In genomic region chr15:85414991-85415390, GRCh38 we compare ENCODE assay signal across 13 cellular contexts. TPM values are rescaled to one million over a fixed set of nuclear protein-coding genes. Genes with fewer than 3 reads are reported as not detected.
DNase-seq lines count a peak whose midpoint lies in the region; ATAC-seq, FAIRE-seq and TF ChIP-seq lines count a peak whose summit lies in the region.
"Had no signal": no experiment of that assay in that cellular context is flagged by ENCODE, and none has a peak within 500 bp of the region (broad histone marks: within the 10 kb centered on the region; RNA-seq: fewer than 3 reads in every experiment).

No MANE protein-coding gene starts in this region.

- H3F3A ChIP-seq in PC-9 (ENCODE audit: insufficient read depth, low read depth) = peaks cover 36% of the 10 kb centered on the region

- no peak for DNase-seq in activated T-cell treated with anti-CD3 and anti-CD28 coated beads, Interleukin-2, amount 50 U/mL, for 4 hours
- DNase-seq in activated T-cell treated with anti-CD3 and anti-CD28 coated beads, Interleukin-2, amount 50 U/mL, for 1 hour = no peak
- DNase-seq in PC-9 = no peak
- no peak for DNase-seq in epithelial cell of prostate (ENCODE audit: low read depth, low spot score)
- DNase-seq in stimulated activated effector memory CD8-positive, alpha-beta T cell treated with anti-CD3 and anti-CD28 coated beads, Interleukin-12 subunit alpha, Interleukin-12 subunit beta, amount 100 ng/mL, for 72 hours (ENCODE audit: low spot score in 2 of 2) = no peak
- no peak for DNase-seq in cerebellar cortex (ENCODE audit: low spot score)
- no peak for DNase-seq in HT-29 (ENCODE audit: low spot score)
- no peak for DNase-seq in HepG2 (ENCODE audit: low spot score)
- DNase-seq: activated CD4-positive, alpha-beta T cell treated with anti-CD3 and anti-CD28 coated beads, Interleukin-2, amount 10 ng/mL, durations not matched to agents 7 days and 5 days; NCI-H446 treated with DMSO at 0.1 percent for 48 hours; nucleus accumbens; stimulated activated CD4-positive, alpha-beta T cell treated with anti-CD3 and anti-CD28 coated beads, Interleukin-12 subunit alpha, Interleukin-12 subunit beta, amount 100 ng/mL, for 4 hours; transverse colon had no signal

- peaks cover 85% of the 10 kb centered on the region for H3K4me1 Mint-ChIP-seq in activated T-cell treated with anti-CD3 and anti-CD28 coated beads, Interleukin-2, amount 50 U/mL, for 4 hours (ENCODE audit: low read depth)
- peaks cover 60% of the 10 kb centered on the region for H3K4me1 Mint-ChIP-seq in stimulated activated effector memory CD8-positive, alpha-beta T cell treated with anti-CD3 and anti-CD28 coated beads, Interleukin-12 subunit alpha, Interleukin-12 subunit beta, amount 100 ng/mL, for 72 hours

- TF ChIP-seq CTCF in PC-9 (conservative IDR thresholded peaks at IDR 0.05) = no peak
- TF ChIP-seq CTCF in HepG2 (CRISPR knock-in tag; IDR thresholded peaks at IDR 0.05) = no peak

- peaks cover 51% of the 10 kb centered on the region for H3K4me1 ChIP-seq in PC-9 (replicated peaks; ENCODE audit: insufficient read depth)
- peaks cover 34% of the 10 kb centered on the region for H3K4me1 ChIP-seq in HepG2 (ENCODE audit: insufficient read depth, low read length)

- H2AFZ ChIP-seq in PC-9 (no peak overlapping the region), HepG2 (ENCODE audit: low read length) (no peak overlapping the region)

- CTCF ChIA-PET in PC-9 (lab: Charles Lee) (interaction anchor here (0.5 to 1.9 kb wide), 5 partner anchors 44 to 125 kb away, joined by 3 to 14 read pairs (median 6); no protein-coding TSS in a partner anchor), HepG2 (lab: Yijun Ruan, JAX; ENCODE audit: low intra/inter-chr PET ratio, low total read pairs) (interaction anchor here (1.1 kb wide), 1 partner anchor 119 kb away, joined by 4 read pairs; no protein-coding TSS in a partner anchor)

- BruUV-seq in PC-9 (replicated peaks; lab: Mats Ljungman, UMichigan) (no TSS peak), HepG2 (replicated peaks; lab: Mats Ljungman, UMichigan) (no TSS peak)

- H3K9ac ChIP-seq in HepG2 (ENCODE audit: insufficient read depth, low read depth, low read length) = no peak overlapping the region

- no peaks in the 10 kb centered on the region for H3K9me3 ChIP-seq in PC-9 (ENCODE audit: insufficient read depth, low read depth)
- H3K9me3 ChIP-seq in HepG2 (ENCODE audit: low read length) = no peaks in the 10 kb centered on the region
- H3K9me3 ChIP-seq: transverse colon had no signal

- no peaks in the 10 kb centered on the region for H3K36me3 ChIP-seq in PC-9 (ENCODE audit: low read depth)
- no peaks in the 10 kb centered on the region for H3K36me3 ChIP-seq in HepG2 (replicated peaks in 1 of 2; ENCODE audit: control insufficient read depth in 1 of 2, insufficient read depth in 2 of 2, low read length in 2 of 2)
- H3K36me3 ChIP-seq: transverse colon had no signal

- no peaks in the 10 kb centered on the region for H3K27me3 ChIP-seq in PC-9 (ENCODE audit: insufficient read depth, low read depth)
- no peaks in the 10 kb centered on the region; a peak in 1 of 5 replicates for H3K27me3 ChIP-seq in HepG2 (ENCODE audit: control insufficient read depth in 1 of 2, insufficient read depth in 2 of 2, low read length in 2 of 2)
- H3K27me3 ChIP-seq: transverse colon had no signal

- H3K4me3 Mint-ChIP-seq in activated T-cell treated with anti-CD3 and anti-CD28 coated beads, Interleukin-2, amount 50 U/mL, for 4 hours = peak overlapping the region; percentile 20
- peak overlapping the region; percentile 28 for H3K4me3 Mint-ChIP-seq in stimulated activated effector memory CD8-positive, alpha-beta T cell treated with anti-CD3 and anti-CD28 coated beads, Interleukin-12 subunit alpha, Interleukin-12 subunit beta, amount 100 ng/mL, for 72 hours
- H3K4me3 Mint-ChIP-seq: activated CD4-positive, alpha-beta T cell treated with anti-CD3 and anti-CD28 coated beads, Interleukin-2, amount 10 ng/mL, durations not matched to agents 7 days and 5 days had no signal

- no peak for TF ChIP-seq POLR2A in HepG2 (IDR thresholded peaks at IDR 0.05; ENCODE audit: insufficient read depth in 1 of 2, low read depth in 2 of 2, low read length in 2 of 2)

- peaks cover 11% of the 10 kb centered on the region for H3K36me3 Mint-ChIP-seq in activated T-cell treated with anti-CD3 and anti-CD28 coated beads, Interleukin-2, amount 50 U/mL, for 4 hours (ENCODE audit: insufficient read depth)
- no peaks in the 10 kb centered on the region for H3K36me3 Mint-ChIP-seq in stimulated activated effector memory CD8-positive, alpha-beta T cell treated with anti-CD3 and anti-CD28 coated beads, Interleukin-12 subunit alpha, Interleukin-12 subunit beta, amount 100 ng/mL, for 72 hours

- H3K9me2 ChIP-seq in PC-9 (ENCODE audit: insufficient read depth) = no peaks in the 10 kb centered on the region

- H3K4me3 ChIP-seq in PC-9 = no peak overlapping the region
- H3K4me3 ChIP-seq in HepG2 (replicated peaks in 1 of 3; ENCODE audit: insufficient read depth in 1 of 3, low read depth in 2 of 3, low read length in 3 of 3) = no peak overlapping the region
- H3K4me3 ChIP-seq: transverse colon had no signal

- no peaks in the 10 kb centered on the region for H4K20me1 ChIP-seq in PC-9 (ENCODE audit: insufficient read depth)
- no peaks in the 10 kb centered on the region for H4K20me1 ChIP-seq in HepG2 (ENCODE audit: insufficient read depth, low read length)

- intact Hi-C loops in PC-9 (cut with micrococcal nuclease; ENCODE audit: unreplicated experiment) = loop anchor here (1.0 kb wide), 1 partner anchor 119 kb away; no protein-coding TSS in a partner anchor
- intact Hi-C loops in HepG2 (cut with micrococcal nuclease; ENCODE audit: unreplicated experiment) = loop anchor here (10.0 kb wide), 1 partner anchor 80 kb away; no protein-coding TSS in a partner anchor

- in situ Hi-C loops in HepG2 (cut with HindIII; ENCODE audit: extremely low pct_ligation_motif_present, low pct_unique_long_range_greater_than_20kb) = no loop called here

- no peak for TF ChIP-seq RAD21 in HepG2 (CRISPR knock-in tag; IDR thresholded peaks at IDR 0.05)

- H3K27me3 Mint-ChIP-seq in activated T-cell treated with anti-CD3 and anti-CD28 coated beads, Interleukin-2, amount 50 U/mL, for 4 hours (ENCODE audit: low read depth) = no peaks in the 10 kb centered on the region
- H3K27me3 Mint-ChIP-seq: activated CD4-positive, alpha-beta T cell treated with anti-CD3 and anti-CD28 coated beads, Interleukin-2, amount 10 ng/mL, durations not matched to agents 7 days and 5 days had no signal

- no peak for FAIRE-seq in HepG2 (lab: Jason Lieb, UNC)

- H3K4me2 ChIP-seq in PC-9 (no peak overlapping the region), HepG2 (ENCODE audit: low read depth, low read length) (no peak overlapping the region)

- H3K27ac ChIP-seq in PC-9 = peak overlapping the region; percentile 98
- H3K27ac ChIP-seq in epithelial cell of prostate = peak overlapping the region; percentile 97
- H3K27ac ChIP-seq in HepG2 (ENCODE audit: extremely low read length, insufficient read depth, low read length) = no peak overlapping the region

- TF ChIP-seq EP300 in HepG2 (IDR thresholded peaks at IDR 0.05; ENCODE audit: low read depth in 2 of 2, low read length in 2 of 2) (no peak), HepG2 (CRISPR knock-in tag; IDR thresholded peaks at IDR 0.05; ENCODE audit: borderline replicate concordance) (no peak)

- peak overlapping the region; percentile 63 for H3K27ac Mint-ChIP-seq in stimulated activated effector memory CD8-positive, alpha-beta T cell treated with anti-CD3 and anti-CD28 coated beads, Interleukin-12 subunit alpha, Interleukin-12 subunit beta, amount 100 ng/mL, for 72 hours

- POLR2A ChIA-PET in PC-9 (lab: Charles Lee; ENCODE audit: unreplicated experiment) = interaction anchor here (0.5 to 0.6 kb wide), 3 partner anchors 122 to 778 kb away, joined by 4 to 7 read pairs (median 4); no protein-coding TSS in a partner anchor
- POLR2A ChIA-PET in HepG2 (lab: Yijun Ruan, JAX) = interaction anchor here (1.2 to 2.6 kb wide), 2 partner anchors 11 to 35 kb away, joined by 5 to 9 read pairs; partner anchors contain the start of gene AKAP13

- WGBS in HepG2 (ENCODE audit: low lambda C conversion rate) = 97% methylated on average over 10 of the region's 10 CpGs

- H3K79me2 ChIP-seq in PC-9 (ENCODE audit: low read depth) (peaks cover 91% of the 10 kb centered on the region), HepG2 (ENCODE audit: insufficient read depth, low read length) (peaks cover 67% of the 10 kb centered on the region)

- ATAC-seq in activated T-cell treated with anti-CD3 and anti-CD28 coated beads, Interleukin-2, amount 50 U/mL, for 4 hours = no peak
- ATAC-seq in stimulated activated effector memory CD8-positive, alpha-beta T cell treated with anti-CD3 and anti-CD28 coated beads, Interleukin-12 subunit alpha, Interleukin-12 subunit beta, amount 100 ng/mL, for 72 hours = no peak
- no peak for ATAC-seq in HepG2

- H3K9me3 Mint-ChIP-seq in activated T-cell treated with anti-CD3 and anti-CD28 coated beads, Interleukin-2, amount 50 U/mL, for 4 hours = no peaks in the 10 kb centered on the region
- no peaks in the 10 kb centered on the region for H3K9me3 Mint-ChIP-seq in stimulated activated effector memory CD8-positive, alpha-beta T cell treated with anti-CD3 and anti-CD28 coated beads, Interleukin-12 subunit alpha, Interleukin-12 subunit beta, amount 100 ng/mL, for 72 hours

RNA-seq across cellular contexts. Expression of gene AKAP13, which starts 34.6 kb away (rescaled TPM):
- total RNA-seq in activated T-cell treated with anti-CD3 and anti-CD28 coated beads, Interleukin-2, amount 50 U/mL, for 4 hours = 10 to 100 TPM; 67.4 to 78.8 (median 77.0) TPM
- total RNA-seq in PC-9 (2021) (78.3 and 82.5 TPM in 2 replicates), HepG2 (2016; rRNA removed; fragmentation: Illumina TruSeq; extraction: Trizol) (27.1 and 30.8 TPM in 2 replicates)
- 90.3 and 108 TPM in 2 replicates for total RNA-seq in HT-29 (2014; rRNA removed; shearing (Covaris generic))
- 7.8 TPM in 2 replicates for total RNA-seq in HepG2 (2016; cell fraction: cytosol; rRNA removed; fragmentation: Illumina TruSeq; extraction: Trizol; ENCODE audit: low read depth)
- total RNA-seq in HepG2 (2016; cell fraction: insoluble cytoplasmic fraction; rRNA removed; fragmentation: Illumina TruSeq; extraction: Trizol) = 23.2 and 26.6 TPM in 2 replicates
- 5.6 and 6.2 TPM in 2 replicates for total RNA-seq in HepG2 (2016; cell fraction: membrane; rRNA removed; fragmentation: Illumina TruSeq; extraction: Trizol)
- total RNA-seq in HepG2 (2016; cell fraction: nucleus; rRNA removed; fragmentation: Illumina TruSeq; extraction: Trizol) = 42.6 and 50.0 TPM in 2 replicates
- polyA plus RNA-seq in HepG2 (2011; rRNA removed) = 6.7 and 8.9 TPM in 2 replicates
- 3.2 and 4.7 TPM in 2 replicates for polyA plus RNA-seq in HepG2 (2011; cell fraction: cytosol; rRNA removed)
- 21.9 and 22.5 TPM in 2 replicates for polyA plus RNA-seq in HepG2 (2011; cell fraction: nucleus; rRNA removed)
- 9.2 and 10.1 TPM in 2 replicates for polyA plus RNA-seq in HepG2 (2012)
- 0.60 and 0.94 TPM in 2 replicates for polyA plus RNA-seq in HepG2 (2016; cell fraction: cytosol; fragmentation: Illumina TruSeq; extraction: Trizol; ENCODE audit: low read depth)
- polyA plus RNA-seq in HepG2 (2016; cell fraction: insoluble cytoplasmic fraction; fragmentation: Illumina TruSeq; extraction: Trizol; ENCODE audit: low read depth) = 9.5 and 10.5 TPM in 2 replicates
- polyA plus RNA-seq in HepG2 (2016; cell fraction: membrane; fragmentation: Illumina TruSeq; extraction: Trizol; ENCODE audit: low read depth) = 1.3 and 1.5 TPM in 2 replicates
- polyA plus RNA-seq in HepG2 (2016; cell fraction: nucleus; fragmentation: Illumina TruSeq; extraction: Trizol; ENCODE audit: insufficient read depth, low read depth) = 18.4 and 20.2 TPM in 2 replicates
- polyA minus RNA-seq in HepG2 (2011; rRNA and poly(A)+ RNA removed; ENCODE audit: low replicate concordance) = 33.6 and 122 TPM in 2 replicates
- polyA minus RNA-seq in HepG2 (2011; cell fraction: cytosol; rRNA and poly(A)+ RNA removed) = 15.6 and 26.8 TPM in 2 replicates
- polyA minus RNA-seq in HepG2 (2011; cell fraction: nucleus; rRNA and poly(A)+ RNA removed) = 96.2 and 112 TPM in 2 replicates
